Comparison of ENCODE assay signal across 8 cellular contexts in genomic region chr12:116426391-116427136, GRCh38.
A peak's percentile ranks its signal among the peaks of the same experiment; 100 is the strongest.
DNase-seq lines count a peak whose midpoint lies in the region; ATAC-seq and TF ChIP-seq lines count a peak whose summit lies in the region.

No MANE protein-coding gene starts in this region.

- H3K27ac ChIP-seq in AG04450 (ENCODE audit: low read depth, low read length), result peak overlapping the region; percentile 73

- peak; percentile 61 for TF ChIP-seq CTCF in AG04450 (IDR thresholded peaks at IDR 0.05; ENCODE audit: low read depth, low read length)

- no peaks in the 10 kb centered on the region for H3K27me3 ChIP-seq in AG04450 (ENCODE audit: control insufficient read depth, insufficient read depth, low read length)

- no peak overlapping the region for H3K4me3 ChIP-seq in AG04450 (ENCODE audit: low read depth, low read length)

- ATAC-seq in stimulated activated naive CD8-positive, alpha-beta T cell treated with anti-CD3 and anti-CD28 coated beads, Interleukin-15, Interleukin-2, amounts not matched to agents 100 U/mL and 50 U/mL, for 24 hours, result no peak
- ATAC-seq in GM21825 (IDR thresholded peaks at IDR 0.05; ENCODE audit: unreplicated experiment), result no peak
- no peak for ATAC-seq in HG02798 (IDR thresholded peaks at IDR 0.05; ENCODE audit: poor library complexity, unreplicated experiment)

- CTCF ChIA-PET in AG04450 (lab: Charles Lee), result no interaction called here

- POLR2A ChIA-PET in AG04450 (lab: Yijun Ruan, JAX), result no interaction called here

- DNase-seq in AG04450 (ENCODE audit: low read depth, low spot score) (peak; percentile 89), NCI-H226 (peak; percentile 99), epidermal melanocyte (ENCODE audit: insufficient read length, low spot score) (peak; percentile 46), mucosa of gallbladder (ENCODE audit: low spot score) (peak; percentile 37)
- DNase-seq in stimulated activated naive CD8-positive, alpha-beta T cell treated with anti-CD3 and anti-CD28 coated beads, Interleukin-15, Interleukin-2, amounts not matched to agents 100 U/mL and 50 U/mL, for 24 hours, result no peak
- DNase-seq in stimulated activated CD4-positive, alpha-beta T cell treated with anti-CD3 and anti-CD28 coated beads, Interleukin-4, amount 100 ng/mL, for 24 hours, result no peak

- H3K9me3 ChIP-seq in AG04450 (ENCODE audit: control insufficient read depth, insufficient read depth, low read length), result no peaks in the 10 kb centered on the region; the same call in 1 of the 2 replicates

Comparison
In these comparisons a context has a peak if more than half of its experiments do, and no peak if none do; other contexts are left out.
1. DNase-seq: peak in AG04450 (single experiment), NCI-H226 (single experiment), epidermal melanocyte (single experiment) and mucosa of gallbladder (single experiment); none in stimulated activated naive CD8-positive, alpha-beta T cell treated with anti-CD3 and anti-CD28 coated beads, Interleukin-15, Interleukin-2, amounts not matched to agents 100 U/mL and 50 U/mL, for 24 hours (single experiment) and stimulated activated CD4-positive, alpha-beta T cell treated with anti-CD3 and anti-CD28 coated beads, Interleukin-4, amount 100 ng/mL, for 24 hours (single experiment).